ENCODE assay signal across 1 cellular context in genomic region chr6:43509984-43510826, GRCh38.
TF ChIP-seq lines count a peak whose summit lies in the region.

A gene with protein sequence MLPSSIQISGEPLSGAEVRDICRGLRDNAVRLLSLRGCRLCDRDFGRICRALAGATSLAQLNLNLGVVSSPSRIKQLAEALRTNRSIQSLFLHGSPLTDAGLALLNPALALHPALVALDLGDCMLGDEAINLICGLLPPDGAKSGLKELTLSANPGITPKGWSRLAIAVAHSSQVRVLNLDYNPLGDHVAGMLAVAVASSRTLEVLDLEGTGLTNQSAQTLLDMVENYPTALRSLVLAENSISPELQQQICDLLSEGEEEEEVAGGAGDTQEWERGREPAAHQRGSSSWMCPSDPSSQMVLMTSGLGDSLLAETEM (minus strand): TSS chr6:43510346. CDS start chr6:43509785, 561 bp downstream.

TF ChIP-seq in K562, 482 proteins besides CTCF, POLR2A, EP300 and RAD21 (continued from another document and continues in another):
- TF ChIP-seq, protein P1, sequence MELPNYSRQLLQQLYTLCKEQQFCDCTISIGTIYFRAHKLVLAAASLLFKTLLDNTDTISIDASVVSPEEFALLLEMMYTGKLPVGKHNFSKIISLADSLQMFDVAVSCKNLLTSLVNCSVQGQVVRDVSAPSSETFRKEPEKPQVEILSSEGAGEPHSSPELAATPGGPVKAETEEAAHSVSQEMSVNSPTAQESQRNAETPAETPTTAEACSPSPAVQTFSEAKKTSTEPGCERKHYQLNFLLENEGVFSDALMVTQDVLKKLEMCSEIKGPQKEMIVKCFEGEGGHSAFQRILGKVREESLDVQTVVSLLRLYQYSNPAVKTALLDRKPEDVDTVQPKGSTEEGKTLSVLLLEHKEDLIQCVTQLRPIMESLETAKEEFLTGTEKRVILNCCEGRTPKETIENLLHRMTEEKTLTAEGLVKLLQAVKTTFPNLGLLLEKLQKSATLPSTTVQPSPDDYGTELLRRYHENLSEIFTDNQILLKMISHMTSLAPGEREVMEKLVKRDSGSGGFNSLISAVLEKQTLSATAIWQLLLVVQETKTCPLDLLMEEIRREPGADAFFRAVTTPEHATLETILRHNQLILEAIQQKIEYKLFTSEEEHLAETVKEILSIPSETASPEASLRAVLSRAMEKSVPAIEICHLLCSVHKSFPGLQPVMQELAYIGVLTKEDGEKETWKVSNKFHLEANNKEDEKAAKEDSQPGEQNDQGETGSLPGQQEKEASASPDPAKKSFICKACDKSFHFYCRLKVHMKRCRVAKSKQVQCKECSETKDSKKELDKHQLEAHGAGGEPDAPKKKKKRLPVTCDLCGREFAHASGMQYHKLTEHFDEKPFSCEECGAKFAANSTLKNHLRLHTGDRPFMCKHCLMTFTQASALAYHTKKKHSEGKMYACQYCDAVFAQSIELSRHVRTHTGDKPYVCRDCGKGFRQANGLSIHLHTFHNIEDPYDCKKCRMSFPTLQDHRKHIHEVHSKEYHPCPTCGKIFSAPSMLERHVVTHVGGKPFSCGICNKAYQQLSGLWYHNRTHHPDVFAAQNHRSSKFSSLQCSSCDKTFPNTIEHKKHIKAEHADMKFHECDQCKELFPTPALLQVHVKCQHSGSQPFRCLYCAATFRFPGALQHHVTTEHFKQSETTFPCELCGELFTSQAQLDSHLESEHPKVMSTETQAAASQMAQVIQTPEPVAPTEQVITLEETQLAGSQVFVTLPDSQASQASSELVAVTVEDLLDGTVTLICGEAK (IDR thresholded peaks at IDR 0.05) = no peak
- TF ChIP-seq, protein P1 (CRISPR knock-in tag; IDR thresholded peaks at IDR 0.05) = no peak
- no peak for TF ChIP-seq TEAD2 (tag; IDR thresholded peaks at IDR 0.05)
- no peak for TF ChIP-seq ELF2 (CRISPR knock-in tag; IDR thresholded peaks at IDR 0.05)
- no peak for TF ChIP-seq KDM1A (IDR thresholded peaks at IDR 0.05)
- no peak for TF ChIP-seq EWSR1 (IDR thresholded peaks at IDR 0.05; ENCODE audit: borderline replicate concordance, low read depth, partially characterized antibody)
- TF ChIP-seq, protein P2, sequence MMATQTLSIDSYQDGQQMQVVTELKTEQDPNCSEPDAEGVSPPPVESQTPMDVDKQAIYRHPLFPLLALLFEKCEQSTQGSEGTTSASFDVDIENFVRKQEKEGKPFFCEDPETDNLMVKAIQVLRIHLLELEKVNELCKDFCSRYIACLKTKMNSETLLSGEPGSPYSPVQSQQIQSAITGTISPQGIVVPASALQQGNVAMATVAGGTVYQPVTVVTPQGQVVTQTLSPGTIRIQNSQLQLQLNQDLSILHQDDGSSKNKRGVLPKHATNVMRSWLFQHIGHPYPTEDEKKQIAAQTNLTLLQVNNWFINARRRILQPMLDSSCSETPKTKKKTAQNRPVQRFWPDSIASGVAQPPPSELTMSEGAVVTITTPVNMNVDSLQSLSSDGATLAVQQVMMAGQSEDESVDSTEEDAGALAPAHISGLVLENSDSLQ (IDR thresholded peaks at IDR 0.05) = no peak
- TF ChIP-seq STAG1 (CRISPR knock-in tag; IDR thresholded peaks at IDR 0.05; ENCODE audit: borderline replicate concordance) = no peak
- no peak for TF ChIP-seq ZFP91 (CRISPR knock-in tag; IDR thresholded peaks at IDR 0.05)
- TF ChIP-seq ATF4 (CRISPR knock-in tag; IDR thresholded peaks at IDR 0.05) = no peak
- TF ChIP-seq RERE (CRISPR knock-in tag; IDR thresholded peaks at IDR 0.05; ENCODE audit: borderline replicate concordance) = no peak
- TF ChIP-seq NFYB (IDR thresholded peaks at IDR 0.05; ENCODE audit: extremely low read depth, insufficient read length) = no peak
- peak in 1 of 2 experiments; percentile 87; a peak in 2 of 4 replicates for TF ChIP-seq CSDE1 (IDR thresholded peaks at IDR 0.05)
- no peak for TF ChIP-seq PHF20 (IDR thresholded peaks at IDR 0.05; ENCODE audit: partially characterized antibody)
- no peak for TF ChIP-seq MYBL2 (IDR thresholded peaks at IDR 0.05; ENCODE audit: low read depth)
- TF ChIP-seq MYBL2 (CRISPR knock-in tag; IDR thresholded peaks at IDR 0.05; ENCODE audit: borderline replicate concordance) = no peak
- no peak for TF ChIP-seq ZNF79 (CRISPR knock-in tag; IDR thresholded peaks at IDR 0.05; ENCODE audit: low read depth)
- no peak for TF ChIP-seq ZNF592 (IDR thresholded peaks at IDR 0.05)
- TF ChIP-seq TFAM (CRISPR knock-in tag; conservative IDR thresholded peaks at IDR 0.05) = no peak
- TF ChIP-seq BHLHE40 (IDR thresholded peaks at IDR 0.05; ENCODE audit: low read length) = no peak
- no peak for TF ChIP-seq HOXB6 (CRISPR knock-in tag; IDR thresholded peaks at IDR 0.05; ENCODE audit: borderline replicate concordance)
- no peak for TF ChIP-seq MAFF (IDR thresholded peaks at IDR 0.05; ENCODE audit: low read length)
- no peak for TF ChIP-seq ZNF436 (CRISPR knock-in tag; IDR thresholded peaks at IDR 0.05)
- no peak for TF ChIP-seq MCM5 (IDR thresholded peaks at IDR 0.05; ENCODE audit: low read depth)
- no peak for TF ChIP-seq ZNF445 (CRISPR knock-in tag; IDR thresholded peaks at IDR 0.05; ENCODE audit: low read depth)
- no peak for TF ChIP-seq FOSL1 (tag; conservative IDR thresholded peaks at IDR 0.05)
- TF ChIP-seq GTF2A2 (tag; IDR thresholded peaks at IDR 0.05) = no peak
- no peak for TF ChIP-seq RCOR1 (IDR thresholded peaks at IDR 0.05; ENCODE audit: borderline replicate concordance in 1 of 2, low read depth in 2 of 2, low read length in 2 of 2)
- no peak for TF ChIP-seq SMARCA4 (IDR thresholded peaks at IDR 0.05)
- TF ChIP-seq ILF3 (IDR thresholded peaks at IDR 0.05; ENCODE audit: borderline replicate concordance) = no peak
- 0 out of 2 replicates have a peak, but pooled peaks have one; percentile 49 for TF ChIP-seq RBM34 (IDR thresholded peaks at IDR 0.05; ENCODE audit: borderline replicate concordance, insufficient read depth, low read length)
- no peak for TF ChIP-seq ZKSCAN1 (IDR thresholded peaks at IDR 0.05; ENCODE audit: low read depth, low read length)
- TF ChIP-seq TFE3 (CRISPR knock-in tag; IDR thresholded peaks at IDR 0.05) = no peak
- no peak for TF ChIP-seq NFRKB (IDR thresholded peaks at IDR 0.05; ENCODE audit: low read depth)
